Comparison of ENCODE assay signal across 22 cellular contexts in the genomic region with DNA sequence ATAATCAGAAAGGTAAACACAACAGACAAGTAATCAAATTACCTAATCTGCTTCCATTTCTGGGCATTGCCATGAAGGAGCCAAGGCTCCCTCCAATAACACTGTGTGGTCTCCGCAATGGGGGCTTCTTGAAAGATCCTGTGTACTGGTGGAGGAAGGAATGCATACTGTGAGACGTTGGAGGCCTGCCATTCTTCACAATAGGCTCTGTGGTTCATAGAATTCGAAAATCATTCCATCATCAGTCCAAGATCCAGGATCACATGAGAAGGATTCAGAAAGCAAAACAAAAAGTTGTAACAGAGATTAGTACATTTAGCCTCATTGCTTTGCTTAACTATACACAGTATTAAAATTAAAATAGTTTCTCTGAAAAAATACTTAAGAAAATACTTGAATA.
"Had no signal": no experiment of that assay in that cellular context is flagged by ENCODE, and none has a peak within 500 bp of the region (broad histone marks: within the 10 kb centered on the region; RNA-seq: fewer than 3 reads in every experiment).

No MANE protein-coding gene starts in this region.

- H3K27ac ChIP-seq: colonic mucosa, gastrocnemius medialis, heart right ventricle, left lung, right atrium auricular region, SJCRH30, skin epidermis, suprapubic skin had no signal

- DNase-seq: activated CD4-positive, alpha-beta T cell treated with anti-CD3 and anti-CD28 coated beads, Interleukin-2, amount 10 ng/mL, durations not matched to agents 24 days and 14 days; activated CD4-positive, CD25-positive, alpha-beta regulatory T cell; activated CD8-positive, alpha-beta memory T cell treated with anti-CD3 and anti-CD28 coated beads, Interleukin-2, amount 50 U/mL, for 4 hours; activated CD8-positive, alpha-beta T cell treated with anti-CD3 and anti-CD28 coated beads, Interleukin-2, amount 10 ng/mL, durations not matched to agents 7 days and 5 days; activated naive CD8-positive, alpha-beta T cell treated with anti-CD3 and anti-CD28 coated beads for 36 hours; amygdala; colonic mucosa; gastrocnemius medialis; heart right ventricle; islet precursor cell; left lung; mammary epithelial cell; naive B cell; nucleus accumbens; SJCRH30; stimulated activated CD4-positive, alpha-beta T cell treated with anti-CD3 and anti-CD28 coated beads, Interleukin-4, amount 100 ng/mL, for 24 hours; stimulated activated CD8-positive, alpha-beta memory T cell treated with anti-CD3 and anti-CD28 coated beads, Interleukin-4, amount 100 ng/mL, for 48 hours; stimulated activated naive CD8-positive, alpha-beta T cell treated with anti-CD3 and anti-CD28 coated beads, Interleukin-15, Interleukin-2, amounts not matched to agents 100 U/mL and 50 U/mL, for 24 hours; trophoblast cell had no signal

- H3K9me3 ChIP-seq: colonic mucosa, gastrocnemius medialis, heart right ventricle, left lung, right atrium auricular region, SJCRH30, suprapubic skin had no signal

- H3K4me1 ChIP-seq: colonic mucosa, left lung, right atrium auricular region, SJCRH30, suprapubic skin had no signal

- H3K4me3 ChIP-seq: colonic mucosa, gastrocnemius medialis, heart right ventricle, left lung, right atrium auricular region, SJCRH30, skin epidermis, suprapubic skin had no signal

- H3K27me3 ChIP-seq: colonic mucosa, gastrocnemius medialis, heart right ventricle, left lung, right atrium auricular region, SJCRH30, suprapubic skin had no signal

- H3K36me3 ChIP-seq: colonic mucosa, SJCRH30 had no signal
